In genomic region chr4:25539241-25539640, GRCh38 we compare ENCODE assay signal across 1 cellular context.
TF ChIP-seq lines count a peak whose summit lies in the region.

No MANE protein-coding gene starts in this region.

TF ChIP-seq in GM23338, 12 proteins besides CTCF, POLR2A, EP300 and RAD21 (continued from another document):
- TF ChIP-seq REST (IDR thresholded peaks at IDR 0.05; ENCODE audit: unreplicated experiment) = no peak
- no peak for TF ChIP-seq JUNB (IDR thresholded peaks at IDR 0.05; ENCODE audit: unreplicated experiment)
- no peak for TF ChIP-seq CREB1 (CRISPR knock-in tag; IDR thresholded peaks at IDR 0.05; ENCODE audit: low read depth)
- TF ChIP-seq, protein P1, sequence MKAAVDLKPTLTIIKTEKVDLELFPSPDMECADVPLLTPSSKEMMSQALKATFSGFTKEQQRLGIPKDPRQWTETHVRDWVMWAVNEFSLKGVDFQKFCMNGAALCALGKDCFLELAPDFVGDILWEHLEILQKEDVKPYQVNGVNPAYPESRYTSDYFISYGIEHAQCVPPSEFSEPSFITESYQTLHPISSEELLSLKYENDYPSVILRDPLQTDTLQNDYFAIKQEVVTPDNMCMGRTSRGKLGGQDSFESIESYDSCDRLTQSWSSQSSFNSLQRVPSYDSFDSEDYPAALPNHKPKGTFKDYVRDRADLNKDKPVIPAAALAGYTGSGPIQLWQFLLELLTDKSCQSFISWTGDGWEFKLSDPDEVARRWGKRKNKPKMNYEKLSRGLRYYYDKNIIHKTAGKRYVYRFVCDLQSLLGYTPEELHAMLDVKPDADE (IDR thresholded peaks at IDR 0.05) = no peak
TF ChIP-seq in GM23338: peak in this region for 0.
